ENCODE assay signal across 11 cellular contexts in genomic region chr19:6527893-6528543, GRCh38. TPM values are rescaled to one million over a fixed set of nuclear protein-coding genes. Genes with fewer than 3 reads are reported as not detected.
DNase-seq lines count a peak whose midpoint lies in the region; ATAC-seq and TF ChIP-seq lines count a peak whose summit lies in the region.
"Had no signal": no experiment of that assay in that cellular context is flagged by ENCODE, and none has a peak within 500 bp of the region (broad histone marks: within the 10 kb centered on the region; RNA-seq: fewer than 3 reads in every experiment).

No MANE protein-coding gene starts in this region.

- no peaks in the 10 kb centered on the region for H3K79me2 ChIP-seq in GM23338 (replicated peaks; ENCODE audit: insufficient read depth)

- ATAC-seq in GM18870 (IDR thresholded peaks at IDR 0.05; ENCODE audit: unreplicated experiment) (peak; percentile 49), GM23338 (no peak), HG03521 (IDR thresholded peaks at IDR 0.05; ENCODE audit: unreplicated experiment) (peak; percentile 33)

- no peaks in the 10 kb centered on the region for H3K9me2 ChIP-seq in GM23338 (ENCODE audit: insufficient read depth)

- H3K4me2 ChIP-seq in GM23338: peak overlapping the region; percentile 49

- peaks cover 36% of the 10 kb centered on the region for H3K27me3 ChIP-seq in GM23338 (ENCODE audit: insufficient read depth)

- H2AFZ ChIP-seq in GM23338: 0 out of 2 replicates have a peak overlapping the region, but pooled peaks have one; percentile 24

- DNase-seq in GM23338 (ENCODE audit: low spot score): no peak
- peak; percentile 49 for DNase-seq in renal cortical epithelial cell (ENCODE audit: low read depth)
- DNase-seq in head of caudate nucleus: no peak
- DNase-seq in stimulated activated CD4-positive, alpha-beta T cell treated with anti-CD3 and anti-CD28 coated beads, Interleukin-2, amount 100 ng/mL, for 24 hours: no peak
- DNase-seq in activated CD4-positive, alpha-beta T cell treated with anti-CD3 and anti-CD28 coated beads, Interleukin-2, amount 10 ng/mL, durations not matched to agents 7 days and 5 days: no peak
- DNase-seq: activated naive CD8-positive, alpha-beta T cell treated with anti-CD3 and anti-CD28 coated beads, Interleukin-2, amount 10 ng/mL, durations not matched to agents 7 days and 5 days; stimulated activated CD4-positive, alpha-beta T cell treated with anti-CD3 and anti-CD28 coated beads, Interleukin-1b, Interleukin-23, amount 100 ng/mL, for 48 hours had no signal

- H3K4me1 ChIP-seq in GM23338 (ENCODE audit: insufficient read depth): peaks cover 30% of the 10 kb centered on the region

- no peak overlapping the region for H3K4me3 ChIP-seq in GM23338

- no peak overlapping the region for H3K27ac Mint-ChIP-seq in GM23338
- H3K27ac Mint-ChIP-seq in activated CD4-positive, alpha-beta T cell treated with anti-CD3 and anti-CD28 coated beads, Interleukin-2, amount 10 ng/mL, durations not matched to agents 7 days and 5 days: no peak overlapping the region
- H3K27ac Mint-ChIP-seq: activated naive CD8-positive, alpha-beta T cell treated with anti-CD3 and anti-CD28 coated beads, Interleukin-2, amount 10 ng/mL, durations not matched to agents 7 days and 5 days; T-helper 1 cell treated with Interleukin-12 subunit alpha and Interleukin-12 subunit beta and Interleukin-4 antibody, amounts not matched to agents 30 μg/mL and 1 μg/mL, for 36 hours had no signal

- H3K4me1 Mint-ChIP-seq in GM23338: peaks cover 22% of the 10 kb centered on the region
- H3K4me1 Mint-ChIP-seq in activated CD4-positive, alpha-beta T cell treated with anti-CD3 and anti-CD28 coated beads, Interleukin-2, amount 10 ng/mL, durations not matched to agents 7 days and 5 days: peaks cover 32% of the 10 kb centered on the region

- H3K4me3 Mint-ChIP-seq in GM23338: no peak overlapping the region
- H3K4me3 Mint-ChIP-seq in activated CD4-positive, alpha-beta T cell treated with anti-CD3 and anti-CD28 coated beads, Interleukin-2, amount 10 ng/mL, durations not matched to agents 7 days and 5 days: no peak overlapping the region
- H3K4me3 Mint-ChIP-seq: activated naive CD8-positive, alpha-beta T cell treated with anti-CD3 and anti-CD28 coated beads, Interleukin-2, amount 10 ng/mL, durations not matched to agents 7 days and 5 days; T-helper 1 cell treated with Interleukin-12 subunit alpha and Interleukin-12 subunit beta and Interleukin-4 antibody, amounts not matched to agents 30 μg/mL and 1 μg/mL, for 36 hours had no signal

- TF ChIP-seq CTCF in GM23338 (conservative IDR thresholded peaks at IDR 0.05; ENCODE audit: low read depth in 2 of 2): no peak

- H3K27me3 Mint-ChIP-seq in GM23338 (ENCODE audit: insufficient read depth, low read depth, poor library complexity): peaks cover 35% of the 10 kb centered on the region
- peaks cover 32% of the 10 kb centered on the region for H3K27me3 Mint-ChIP-seq in activated CD4-positive, alpha-beta T cell treated with anti-CD3 and anti-CD28 coated beads, Interleukin-2, amount 10 ng/mL, durations not matched to agents 7 days and 5 days

- CTCF ChIA-PET in activated CD4-positive, alpha-beta T cell treated with anti-CD3 and anti-CD28 coated beads, Interleukin-2, amount 10 ng/mL, durations not matched to agents 7 days and 5 days (lab: Charles Lee): no interaction called here

- POLR2A ChIA-PET in activated CD4-positive, alpha-beta T cell treated with anti-CD3 and anti-CD28 coated beads, Interleukin-2, amount 10 ng/mL, durations not matched to agents 7 days and 5 days (lab: Charles Lee): interaction anchor here (0.7 kb wide), 1 partner anchor 251 kb away, joined by 8 read pairs; no protein-coding TSS in a partner anchor

- peaks cover 10% of the 10 kb centered on the region for H3F3A ChIP-seq in GM23338 (replicated peaks; ENCODE audit: low read depth)

- peaks cover 42% of the 10 kb centered on the region for H3K9me3 Mint-ChIP-seq in GM23338
- no peaks in the 10 kb centered on the region for H3K9me3 Mint-ChIP-seq in activated CD4-positive, alpha-beta T cell treated with anti-CD3 and anti-CD28 coated beads, Interleukin-2, amount 10 ng/mL, durations not matched to agents 7 days and 5 days
- H3K9me3 Mint-ChIP-seq: activated naive CD8-positive, alpha-beta T cell treated with anti-CD3 and anti-CD28 coated beads, Interleukin-2, amount 10 ng/mL, durations not matched to agents 7 days and 5 days; T-helper 1 cell treated with Interleukin-12 subunit alpha and Interleukin-12 subunit beta and Interleukin-4 antibody, amounts not matched to agents 30 μg/mL and 1 μg/mL, for 36 hours had no signal

- no peaks in the 10 kb centered on the region for H4K20me1 ChIP-seq in GM23338 (replicated peaks; ENCODE audit: insufficient read depth)

- H3K36me3 ChIP-seq in GM23338 (ENCODE audit: insufficient read depth): no peaks in the 10 kb centered on the region

- no peak overlapping the region for H3K27ac ChIP-seq in GM23338 (ENCODE audit: low read depth)

- intact Hi-C loops in head of caudate nucleus (cut with DNase I): no loop called here

- H3K36me3 Mint-ChIP-seq in GM23338 (ENCODE audit: low read depth): peaks cover 19% of the 10 kb centered on the region
- no peaks in the 10 kb centered on the region for H3K36me3 Mint-ChIP-seq in activated CD4-positive, alpha-beta T cell treated with anti-CD3 and anti-CD28 coated beads, Interleukin-2, amount 10 ng/mL, durations not matched to agents 7 days and 5 days (ENCODE audit: low read depth)
- H3K36me3 Mint-ChIP-seq: activated naive CD8-positive, alpha-beta T cell treated with anti-CD3 and anti-CD28 coated beads, Interleukin-2, amount 10 ng/mL, durations not matched to agents 7 days and 5 days had no signal

TF ChIP-seq in GM23338, 12 proteins besides CTCF, POLR2A, EP300 and RAD21 (continues in another document):
- TF ChIP-seq CREB1 (CRISPR knock-in tag; IDR thresholded peaks at IDR 0.05; ENCODE audit: low read depth): no peak
- TF ChIP-seq REST (IDR thresholded peaks at IDR 0.05; ENCODE audit: unreplicated experiment): no peak
- TF ChIP-seq ETS1 (IDR thresholded peaks at IDR 0.05): no peak
- TF ChIP-seq POLR2AphosphoS5 (IDR thresholded peaks at IDR 0.05; ENCODE audit: low read depth): no peak
- no peak for TF ChIP-seq ZNF114 (CRISPR knock-in tag; IDR thresholded peaks at IDR 0.05)
- no peak for TF ChIP-seq NANOG (IDR thresholded peaks at IDR 0.05; ENCODE audit: borderline replicate concordance)
- no peak for TF ChIP-seq JUNB (IDR thresholded peaks at IDR 0.05; ENCODE audit: unreplicated experiment)

RNA-seq across cellular contexts. Expression of gene TNFSF9, which starts 2.8 kb away (rescaled TPM):
- 5.3 and 9.1 TPM in 2 replicates for total RNA-seq in GM23338 (2014; rRNA removed; shearing (Covaris generic))
- polyA plus RNA-seq in GM23338 (2016; fragmentation: Nextera tagmentation; extraction: Ambion mirVana): 2.6 and 2.8 TPM in 2 replicates
- 7.4 and 30.9 TPM in 2 replicates for total RNA-seq in renal cortical epithelial cell
- 1 to 10 TPM; 1.1 to 1.5 TPM for total RNA-seq in activated CD4-positive, alpha-beta T cell treated with anti-CD3 and anti-CD28 coated beads, Interleukin-2, amount 10 ng/mL, durations not matched to agents 7 days and 5 days

RNA-seq across cellular contexts. Expression of gene TUBB4A, which starts 25.9 kb away (rescaled TPM):
- 31.1 and 41.7 TPM in 2 replicates for total RNA-seq in GM23338 (2014; rRNA removed; shearing (Covaris generic))
- 32.9 and 34.6 TPM in 2 replicates for polyA plus RNA-seq in GM23338 (2016; fragmentation: Nextera tagmentation; extraction: Ambion mirVana)
- 0.87 and 6.8 TPM in 2 replicates for total RNA-seq in renal cortical epithelial cell
- 1 to 10 TPM; 1.2 to 2.5 TPM for total RNA-seq in activated CD4-positive, alpha-beta T cell treated with anti-CD3 and anti-CD28 coated beads, Interleukin-2, amount 10 ng/mL, durations not matched to agents 7 days and 5 days
- total RNA-seq: fibroblast of lung had no signal
- polyA plus RNA-seq: fibroblast of lung had no signal

RNA-seq across cellular contexts. Expression of gene DENND1C, which starts 46.4 kb away (rescaled TPM):
- total RNA-seq in GM23338 (2014; rRNA removed; shearing (Covaris generic)): 2.8 and 3.1 TPM in 2 replicates
- polyA plus RNA-seq in GM23338 (2016; fragmentation: Nextera tagmentation; extraction: Ambion mirVana): 6.1 and 6.3 TPM in 2 replicates
- total RNA-seq in renal cortical epithelial cell: 0.20 and 0.52 TPM in 2 replicates
- 100 to 1,000 TPM in 1 of 2 experiments, 10 to 100 TPM in 1; 100.0 to 104 TPM for total RNA-seq in activated CD4-positive, alpha-beta T cell treated with anti-CD3 and anti-CD28 coated beads, Interleukin-2, amount 10 ng/mL, durations not matched to agents 7 days and 5 days
- total RNA-seq: fibroblast of lung had no signal
- polyA plus RNA-seq: fibroblast of lung had no signal

Comparison
In these comparisons a context has a peak if more than half of its experiments do, and no peak if none do; other contexts are left out.
1. RNA of gene DENND1C, which starts 46.4 kb away (total RNA-seq): 100.0 to 104 TPM in activated CD4-positive, alpha-beta T cell treated with anti-CD3 and anti-CD28 coated beads, Interleukin-2, amount 10 ng/mL, durations not matched to agents 7 days and 5 days; 2.8 to 3.1 TPM in GM23338 and 0.20 to 0.52 TPM in renal cortical epithelial cell; every median in the first group is over 10 times any median in the second.